ENCODE assay signal across 8 cellular contexts in the genomic region with DNA sequence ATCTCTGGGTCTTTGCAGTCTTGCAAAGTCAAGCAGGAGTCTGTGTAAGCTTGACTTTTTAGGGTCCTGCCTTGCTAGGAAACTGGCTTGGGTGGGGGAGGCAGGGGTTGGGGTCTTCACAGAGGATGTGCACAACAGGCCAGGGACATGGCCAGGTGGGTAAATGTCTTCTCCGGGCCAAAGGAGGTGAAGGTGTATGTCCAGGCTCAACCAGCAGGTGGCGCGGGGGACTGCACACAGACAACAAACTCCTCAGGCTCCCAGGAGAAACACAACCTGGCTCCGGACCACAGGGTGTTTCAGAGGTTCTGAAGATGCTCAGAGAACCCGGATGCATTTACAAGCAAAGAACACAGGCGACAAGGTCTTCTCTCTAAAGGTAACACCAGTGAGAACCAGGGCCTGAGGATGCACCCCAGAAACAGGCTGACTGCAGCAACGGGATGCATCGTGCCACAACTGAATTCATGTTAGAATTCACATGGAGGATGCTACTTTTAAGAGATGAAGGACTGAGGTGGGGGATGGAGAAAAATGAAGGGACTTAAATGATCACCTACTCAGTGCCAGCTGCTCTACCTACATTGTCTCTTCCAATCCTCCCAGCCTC. TPM values are rescaled to one million over a fixed set of nuclear protein-coding genes. Genes with fewer than 3 reads are reported as not detected.
DNase-seq lines count a peak whose midpoint lies in the region; ATAC-seq and TF ChIP-seq lines count a peak whose summit lies in the region.

No MANE protein-coding gene starts in this region.

- intact Hi-C loops in Panc1 (cut with micrococcal nuclease; ENCODE audit: unreplicated experiment) (loop anchor here (5.0 kb wide), 1 partner anchor 53 kb away; no protein-coding TSS in a partner anchor), heart left ventricle (cut with DNase I) (loop anchor here in 2 of 10 donors (5.0 to 10.0 kb wide), 3 partner anchors 53 to 215 kb away; a partner anchor contains a TSS)

- no peak for TF ChIP-seq POLR2A in heart left ventricle (IDR thresholded peaks at IDR 0.05)

- TF ChIP-seq CTCF in AG09309 (IDR thresholded peaks at IDR 0.05; ENCODE audit: control insufficient read depth, insufficient read depth, low read depth, low read length, missing control alignments) (peak; percentile 74), GM20000 (IDR thresholded peaks at IDR 0.05; ENCODE audit: extremely low read depth, missing control alignments) (peak; percentile 68), Panc1 (IDR thresholded peaks at IDR 0.05) (peak; percentile 83), heart left ventricle (IDR thresholded peaks at IDR 0.05) (peak; percentile 39 to 63 (median 55))

- CTCF ChIA-PET in Panc1 (lab: Charles Lee), result no interaction called here

- in situ Hi-C loops in Panc1 (cut with HindIII; ENCODE audit: low pct_unique_long_range_greater_than_20kb, low sequenced_read_pairs), result no loop called here

- H3K27me3 ChIP-seq in Panc1 (ENCODE audit: control insufficient read depth, insufficient read depth, low read length), result no peaks in the 10 kb centered on the region
- no peaks in the 10 kb centered on the region for H3K27me3 ChIP-seq in heart left ventricle

- no TSS peak for BruUV-seq in Panc1 (replicated peaks; lab: Mats Ljungman, UMichigan)

- peaks cover 3% of the 10 kb centered on the region; the same call in 1 of the 2 replicates for H3K4me1 ChIP-seq in Panc1 (ENCODE audit: control insufficient read depth, insufficient read depth, low read length)
- peaks cover 0 to 89% (median 72%) of the 10 kb centered on the region in 12 donors for H3K4me1 ChIP-seq in heart left ventricle

- ATAC-seq in Panc1 (peak; percentile 42; the same call in 1 of the 2 replicates), heart left ventricle (no peak), HG02678 (IDR thresholded peaks at IDR 0.05; ENCODE audit: unreplicated experiment) (no peak)

- H3K27ac ChIP-seq in Panc1 (ENCODE audit: low read length), result no peak overlapping the region
- peak overlapping the region in 4 of 12 donors; percentile 70 to 87 (median 82) for H3K27ac ChIP-seq in heart left ventricle

- no peak overlapping the region for H3K4me3 ChIP-seq in AG09309 (ENCODE audit: control insufficient read depth, low read depth, low read length)
- no peak overlapping the region for H3K4me3 ChIP-seq in Panc1 (ENCODE audit: low read depth in 2 of 2, low read length in 2 of 2)
- no peak overlapping the region for H3K4me3 ChIP-seq in heart left ventricle

- POLR2A ChIA-PET in Panc1 (lab: Charles Lee), result no interaction called here

- H3K36me3 ChIP-seq in Panc1 (ENCODE audit: control insufficient read depth, insufficient read depth, low read length), result no peaks in the 10 kb centered on the region
- peaks cover 0 to 7% (median 0%) of the 10 kb centered on the region in 9 donors for H3K36me3 ChIP-seq in heart left ventricle

- H3K9me3 ChIP-seq in Panc1 (ENCODE audit: control insufficient read depth, insufficient read depth, low read depth, low read length) (no peaks in the 10 kb centered on the region), heart left ventricle (no peaks in the 10 kb centered on the region)

- DNase-seq in AG09309 (ENCODE audit: low read depth), result no peak
- peak; percentile 80 for DNase-seq in GM20000 (ENCODE audit: low spot score)
- DNase-seq in Panc1 (ENCODE audit: low read depth, low spot score), result peak; percentile 28
- peak; percentile 52 for DNase-seq in activated effector memory CD4-positive, alpha-beta T cell treated with Interleukin-2 at 50 U/mL for 16 hours
- peak in 2 of 5 donors; percentile 54 to 61 for DNase-seq in heart left ventricle
- DNase-seq in stimulated activated CD4-positive, alpha-beta T cell treated with anti-CD3 and anti-CD28 coated beads, Interleukin-12 subunit alpha, Interleukin-12 subunit beta, amount 100 ng/mL, for 4 hours, result peak; percentile 50
- no peak for DNase-seq in middle frontal gyrus (ENCODE audit: extremely low spot score, low spot score)

- 61 to 67% (median 65%) methylated on average over 8 of the region's 8 CpGs for WGBS in heart left ventricle, 4 donors

RNA-seq across cellular contexts. Expression of a gene that starts 56.0 kb away (rescaled TPM):
- 34.0 TPM for total RNA-seq in Panc1 (2021; ENCODE audit: unreplicated experiment)
- 27.0 TPM for polyA plus RNA-seq in Panc1 (2012; ENCODE audit: insufficient read length)
- 10 to 100 TPM; 14.7 to 34.3 (median 18.1) TPM for total RNA-seq in heart left ventricle
- 1 to 10 TPM; 7.0 TPM for polyA plus RNA-seq in heart left ventricle

Comparison
In these comparisons a context has a peak if more than half of its experiments do, and no peak if none do; other contexts are left out.
1. DNase-seq: peak in GM20000 (single experiment), Panc1 (single experiment), activated effector memory CD4-positive, alpha-beta T cell treated with Interleukin-2 at 50 U/mL for 16 hours (single experiment) and stimulated activated CD4-positive, alpha-beta T cell treated with anti-CD3 and anti-CD28 coated beads, Interleukin-12 subunit alpha, Interleukin-12 subunit beta, amount 100 ng/mL, for 4 hours (single experiment); none in AG09309 (single experiment) and middle frontal gyrus (single experiment).
2. Peak in every context shown above with its lines, with median percentiles within 50 percentile points of each other: CTCF ChIP-seq.